In genomic region chr9:136995772-136996308, GRCh38 we compare ENCODE assay signal across 1 cellular context.
TF ChIP-seq lines count a peak whose summit lies in the region.

No MANE protein-coding gene starts in this region.

TF ChIP-seq in GM12891, 5 proteins besides CTCF, POLR2A, EP300 and RAD21 (continued from another document):
- no peak for TF ChIP-seq POLR2AphosphoS5 (IDR thresholded peaks at IDR 0.05; ENCODE audit: low read depth, low read length)
